26 cellular contexts compared by ENCODE assay signal in genomic region chr1:236132420-236133046, GRCh38.
"Had no signal": no experiment of that assay in that cellular context is flagged by ENCODE, and none has a peak within 500 bp of the region (broad histone marks: within the 10 kb centered on the region; RNA-seq: fewer than 3 reads in every experiment).

No MANE protein-coding gene starts in this region.

- DNase-seq: hippocampal formation; kidney glomerular epithelial cell; left cardiac atrium; left ventricle myocardium superior; naive B cell; natural killer cell; nephron progenitor cell; occipital lobe; ovary; retina; right cardiac atrium; stimulated activated CD4-positive, alpha-beta T cell treated with anti-CD3 and anti-CD28 coated beads, Interleukin-12 subunit alpha, Interleukin-12 subunit beta, amount 100 ng/mL, for 4 hours; stimulated activated CD4-positive, alpha-beta T cell treated with anti-CD3 and anti-CD28 coated beads, Interleukin-15, amount 100 ng/mL, for 24 hours; stimulated activated CD4-positive, alpha-beta T cell treated with anti-CD3 and anti-CD28 coated beads, Interleukin-2, amount 100 ng/mL, for 24 hours; stimulated activated CD4-positive, alpha-beta T cell treated with anti-CD3 and anti-CD28 coated beads, Interleukin-4, amount 100 ng/mL, for 1 hour; stimulated activated naive B cell treated with anti-CD40 and anti-IgM and Interleukin-4, amounts not matched to agents 10 μg/mL and 1 μg/mL and 100 μg/mL, for 72 hours; stimulated activated naive CD8-positive, alpha-beta T cell treated with anti-CD3 and anti-CD28 coated beads, Interleukin-15, Interleukin-2, amounts not matched to agents 100 U/mL and 50 U/mL, for 24 hours; stomach; testis; thyroid gland; transverse colon; upper lobe of right lung had no signal

- H3K4me3 Mint-ChIP-seq: memory B cell; naive B cell; natural killer cell; nephron progenitor cell; neural progenitor cell; stimulated activated naive B cell treated with anti-CD40 and anti-IgM and Interleukin-4, amounts not matched to agents 10 μg/mL and 1 μg/mL and 100 μg/mL, for 72 hours had no signal

- H3K9me3 Mint-ChIP-seq: natural killer cell had no signal

- H3K27ac Mint-ChIP-seq: memory B cell; naive B cell; natural killer cell; nephron progenitor cell; neural progenitor cell; stimulated activated naive B cell treated with anti-CD40 and anti-IgM and Interleukin-4, amounts not matched to agents 10 μg/mL and 1 μg/mL and 100 μg/mL, for 72 hours had no signal

- H3K4me1 Mint-ChIP-seq: natural killer cell had no signal

- ATAC-seq: left cardiac atrium; left lobe of liver; left ventricle myocardium superior; natural killer cell; right cardiac atrium; sciatic nerve; stimulated activated naive B cell treated with anti-CD40 and anti-IgM and Interleukin-4, amounts not matched to agents 10 μg/mL and 1 μg/mL and 100 μg/mL, for 72 hours; stimulated activated naive CD8-positive, alpha-beta T cell treated with anti-CD3 and anti-CD28 coated beads, Interleukin-15, Interleukin-2, amounts not matched to agents 100 U/mL and 50 U/mL, for 24 hours; upper lobe of right lung had no signal

- H3K36me3 Mint-ChIP-seq: memory B cell; natural killer cell; neural progenitor cell; stimulated activated naive B cell treated with anti-CD40 and anti-IgM and Interleukin-4, amounts not matched to agents 10 μg/mL and 1 μg/mL and 100 μg/mL, for 72 hours had no signal
